Comparison of ENCODE assay signal across 8 cellular contexts in genomic region chr12:132489078-132489601, GRCh38. TPM values are rescaled to one million over a fixed set of nuclear protein-coding genes. Genes with fewer than 3 reads are reported as not detected.
DNase-seq lines count a peak whose midpoint lies in the region; TF ChIP-seq lines count a peak whose summit lies in the region.

No MANE protein-coding gene starts in this region.

- no peaks in the 10 kb centered on the region for H3K27me3 Mint-ChIP-seq in activated CD4-positive, alpha-beta memory T cell treated with anti-CD3 and anti-CD28 coated beads, Interleukin-2, amount 10 ng/mL, durations not matched to agents 7 days and 5 days
- peaks cover 48% of the 10 kb centered on the region for H3K27me3 Mint-ChIP-seq in endodermal cell (ENCODE audit: insufficient read depth)

- no peak overlapping the region for H3K27ac ChIP-seq in HUES64 (ENCODE audit: low read depth, low read length)
- no peak overlapping the region for H3K27ac ChIP-seq in endodermal cell (ENCODE audit: low read depth, low read length)
- H3K27ac ChIP-seq in transverse colon = peak overlapping the region; percentile 78 to 91 (median 82)

- TF ChIP-seq CTCF in endodermal cell (conservative IDR thresholded peaks at IDR 0.05) (no peak), transverse colon (IDR thresholded peaks at IDR 0.05) (no peak)

- intact Hi-C loops in transverse colon (cut with DNase I; ENCODE audit: low total_unique reads) = loop anchor here (5.0 kb wide), 1 partner anchor 442 kb away; no protein-coding TSS in a partner anchor

- H3K4me3 ChIP-seq in HUES64 (ENCODE audit: low read length) (peak overlapping the region; percentile 56), endodermal cell (ENCODE audit: low read length) (peak overlapping the region; percentile 67), neuron (ENCODE audit: low read length) (peak overlapping the region; percentile 48), transverse colon (peak overlapping the region; percentile 52 to 97 (median 85))

- H2AFZ ChIP-seq in neuron (ENCODE audit: low read depth, low read length) = peak overlapping the region; percentile 65

- H3K9me3 Mint-ChIP-seq in activated CD4-positive, alpha-beta memory T cell treated with anti-CD3 and anti-CD28 coated beads, Interleukin-2, amount 10 ng/mL, durations not matched to agents 7 days and 5 days = no peaks in the 10 kb centered on the region
- no peaks in the 10 kb centered on the region for H3K9me3 Mint-ChIP-seq in endodermal cell

- in situ Hi-C loops in transverse colon (cut with MboI; ENCODE audit: low pct_ligation_motif_present in 1 of 4, low pct_unique_long_range_greater_than_20kb in 1 of 4, low sequenced_read_pairs in 3 of 4) = no loop called here

- H3K4me1 Mint-ChIP-seq in activated CD4-positive, alpha-beta memory T cell treated with anti-CD3 and anti-CD28 coated beads, Interleukin-2, amount 10 ng/mL, durations not matched to agents 7 days and 5 days = peaks cover 46% of the 10 kb centered on the region
- H3K4me1 Mint-ChIP-seq in endodermal cell = peaks cover 15% of the 10 kb centered on the region

- CTCF ChIA-PET in activated CD4-positive, alpha-beta memory T cell treated with anti-CD3 and anti-CD28 coated beads, Interleukin-2, amount 10 ng/mL, durations not matched to agents 7 days and 5 days (lab: Charles Lee) = interaction anchor here (1.0 kb wide), 1 partner anchor 74 kb away, joined by 3 read pairs; no protein-coding TSS in a partner anchor

- no peaks in the 10 kb centered on the region for H3K9me3 ChIP-seq in HUES64 (ENCODE audit: insufficient read depth, low read depth, low read length)
- H3K9me3 ChIP-seq in endodermal cell (ENCODE audit: control insufficient read depth, low read length) = no peaks in the 10 kb centered on the region
- H3K9me3 ChIP-seq in neuron (ENCODE audit: low read length) = no peaks in the 10 kb centered on the region
- H3K9me3 ChIP-seq in transverse colon = no peaks in the 10 kb centered on the region

- H3K27me3 ChIP-seq in HUES64 (ENCODE audit: insufficient read depth, low read length) (peaks cover 65% of the 10 kb centered on the region), endodermal cell (ENCODE audit: control insufficient read depth, insufficient read depth, low read length, poor library complexity, severe bottlenecking) (peaks cover 52% of the 10 kb centered on the region), neuron (ENCODE audit: insufficient read depth, low read length) (peaks cover 36% of the 10 kb centered on the region), transverse colon (no peaks in the 10 kb centered on the region)

- H3K4me1 ChIP-seq in HUES64 (ENCODE audit: insufficient read depth, low read length) = peaks cover 8% of the 10 kb centered on the region; the same call in 1 of the 2 replicates
- peaks cover 6% of the 10 kb centered on the region for H3K4me1 ChIP-seq in endodermal cell (ENCODE audit: control insufficient read depth, insufficient read depth, low read length)
- H3K4me1 ChIP-seq in neuron (ENCODE audit: insufficient read depth, low read length) = peaks cover 34% of the 10 kb centered on the region
- H3K4me1 ChIP-seq in transverse colon = peaks cover 22 to 46% (median 39%) of the 10 kb centered on the region in 4 donors

- DNase-seq in activated CD4-positive, alpha-beta memory T cell treated with anti-CD3 and anti-CD28 coated beads, Interleukin-2, amount 10 ng/mL, durations not matched to agents 7 days and 5 days = peak; percentile 74
- DNase-seq in endodermal cell (no peak), transverse colon (peak; percentile 68), occipital lobe (lab: John Stamatoyannopoulos, UW) (no peak), NCI-H82 (lab: John Stamatoyannopoulos, UW) (no peak)

- POLR2A ChIA-PET in activated CD4-positive, alpha-beta memory T cell treated with anti-CD3 and anti-CD28 coated beads, Interleukin-2, amount 10 ng/mL, durations not matched to agents 7 days and 5 days (lab: Charles Lee) = interaction anchor here (0.6 to 2.6 kb wide), 9 partner anchors 9 to 59 kb away, joined by 3 to 30 read pairs (median 6); no protein-coding TSS in a partner anchor

- peak overlapping the region; percentile 87 for H3K4me3 Mint-ChIP-seq in activated CD4-positive, alpha-beta memory T cell treated with anti-CD3 and anti-CD28 coated beads, Interleukin-2, amount 10 ng/mL, durations not matched to agents 7 days and 5 days
- H3K4me3 Mint-ChIP-seq in endodermal cell = peak overlapping the region; percentile 46

- WGBS in HUES64 = 7% methylated on average over 46 of the region's 46 CpGs
- WGBS in endodermal cell (ENCODE audit: insufficient coverage in 1 of 2, insufficient read length in 1 of 2), 2 experiments = 4 to 11% methylated on average over 9 to 46 of the region's 46 CpGs
- WGBS in transverse colon (ENCODE audit: low coverage in 1 of 2), 2 donors = 1% methylated on average over 28 of the region's 46 CpGs; no CpG with 5 or more reads in 1 of the 2 donors

- H3K36me3 Mint-ChIP-seq in activated CD4-positive, alpha-beta memory T cell treated with anti-CD3 and anti-CD28 coated beads, Interleukin-2, amount 10 ng/mL, durations not matched to agents 7 days and 5 days (ENCODE audit: low read depth) = peaks cover 18% of the 10 kb centered on the region
- peaks cover 3% of the 10 kb centered on the region for H3K36me3 Mint-ChIP-seq in endodermal cell (ENCODE audit: low read depth)

- TF ChIP-seq EP300 in transverse colon (IDR thresholded peaks at IDR 0.05; ENCODE audit: low read depth) = no peak

- H3K27ac Mint-ChIP-seq in activated CD4-positive, alpha-beta memory T cell treated with anti-CD3 and anti-CD28 coated beads, Interleukin-2, amount 10 ng/mL, durations not matched to agents 7 days and 5 days = peak overlapping the region; percentile 98
- H3K27ac Mint-ChIP-seq in endodermal cell = no peak overlapping the region

- no peak overlapping the region; the same call in 1 of the 2 replicates for H3K9ac ChIP-seq in HUES64 (ENCODE audit: low read depth, low read length)
- no peak overlapping the region for H3K9ac ChIP-seq in endodermal cell (ENCODE audit: extremely low read depth, low read length, poor library complexity, severe bottlenecking)

- H3K36me3 ChIP-seq in HUES64 (ENCODE audit: insufficient read depth, low read length) (0 out of 2 replicates have a peak, but pooled peaks cover 4% of the 10 kb centered on the region), endodermal cell (ENCODE audit: control insufficient read depth, insufficient read depth, low read length) (no peaks in the 10 kb centered on the region), neuron (ENCODE audit: insufficient read depth, low read length) (peaks cover 2% of the 10 kb centered on the region), transverse colon (no peaks in the 10 kb centered on the region)

- TF ChIP-seq POLR2A in GM19099 (IDR thresholded peaks at IDR 0.05; ENCODE audit: extremely low read depth, insufficient read length, low read depth) (peak; percentile 15), transverse colon (IDR thresholded peaks at IDR 0.05) (no peak)

RNA-seq across cellular contexts. Expression of gene FBRSL1, which starts 0.8 kb away (rescaled TPM):
- 59.9 TPM for polyA plus RNA-seq in HUES64 (2013, experiment 1 of 2)
- polyA plus RNA-seq in HUES64 (2013, experiment 2 of 2) = 46.1 TPM
- 10 to 100 TPM; 36.7 to 47.0 TPM for total RNA-seq in activated CD4-positive, alpha-beta memory T cell treated with anti-CD3 and anti-CD28 coated beads, Interleukin-2, amount 10 ng/mL, durations not matched to agents 7 days and 5 days
- total RNA-seq in endodermal cell (10 to 100 TPM; 74.9 to 92.3 TPM), transverse colon (100 to 1,000 TPM in 1 of 4 donors, 10 to 100 TPM in 3; 23.3 to 306 (median 49.7) TPM), occipital lobe (5.3 TPM)
- polyA plus RNA-seq in endodermal cell (2013, experiment 1 of 2) = 72.6 TPM
- polyA plus RNA-seq in endodermal cell (2013, experiment 2 of 2) = 64.1 TPM

Comparison
In these comparisons a context has a peak if more than half of its experiments do, and no peak if none do; other contexts are left out.
1. H3K27ac ChIP-seq: peak in transverse colon (4 of 4); none in HUES64 (single experiment) and endodermal cell (single experiment).
2. DNase-seq: peak in activated CD4-positive, alpha-beta memory T cell treated with anti-CD3 and anti-CD28 coated beads, Interleukin-2, amount 10 ng/mL, durations not matched to agents 7 days and 5 days (single experiment) and transverse colon (single experiment); none in endodermal cell (single experiment), occipital lobe (single experiment) and NCI-H82 (single experiment).
3. Peak in every context shown above with its lines, with median percentiles within 50 percentile points of each other: H3K4me3 ChIP-seq.